Comparison of ENCODE assay signal across 12 cellular contexts in the genomic region with DNA sequence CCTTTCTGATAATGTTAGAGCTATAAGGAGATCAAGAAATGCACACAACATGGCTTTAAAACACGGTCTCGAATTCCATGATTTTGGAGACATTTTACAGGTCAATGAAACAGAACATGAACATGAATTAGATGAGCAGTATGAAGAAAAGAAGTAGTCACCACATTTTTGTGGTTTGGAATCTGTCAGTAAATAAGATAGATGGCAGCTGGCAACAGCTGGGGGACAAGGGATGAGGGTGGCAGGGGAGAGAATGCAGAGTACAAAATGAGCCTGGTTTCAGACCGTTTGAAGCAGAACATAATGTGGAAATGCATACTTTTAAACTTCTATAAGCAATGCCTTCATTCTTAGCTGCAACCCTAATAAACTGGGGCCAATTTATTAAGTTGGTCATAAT.
A peak's percentile ranks its signal among the peaks of the same experiment; 100 is the strongest.
DNase-seq lines count a peak whose midpoint lies in the region; ATAC-seq and TF ChIP-seq lines count a peak whose summit lies in the region.
"Had no signal": no experiment of that assay in that cellular context is flagged by ENCODE, and none has a peak within 500 bp of the region (broad histone marks: within the 10 kb centered on the region; RNA-seq: fewer than 3 reads in every experiment).

No MANE protein-coding gene starts in this region.

- H3K9me2 ChIP-seq in hepatocyte (replicated peaks; ENCODE audit: insufficient read depth), result no peaks in the 10 kb centered on the region

- H4K20me1 ChIP-seq in hepatocyte (ENCODE audit: insufficient read depth, poor library complexity, severe bottlenecking), result no peaks in the 10 kb centered on the region

- 46% methylated on average over 3 of the region's 3 CpGs for WGBS in hepatocyte (ENCODE audit: low lambda C conversion rate, missing lambda C conversion rate)

- TF ChIP-seq CTCF in AG10803 (conservative IDR thresholded peaks at IDR 0.05; ENCODE audit: low read length), result no peak
- no peak for TF ChIP-seq CTCF in hepatocyte (IDR thresholded peaks at IDR 0.05; ENCODE audit: poor library complexity)

- H3K4me3 ChIP-seq in AG10803 (ENCODE audit: low read length) (no peak overlapping the region), hepatocyte (no peak overlapping the region)
- H3K4me3 ChIP-seq: dorsolateral prefrontal cortex had no signal

- H3K27ac ChIP-seq in hepatocyte, result peak overlapping the region; percentile 13

- no peaks in the 10 kb centered on the region for H3K4me1 ChIP-seq in hepatocyte (ENCODE audit: insufficient read depth)

- no peak overlapping the region for H2AFZ ChIP-seq in hepatocyte

- no peaks in the 10 kb centered on the region for H3K36me3 ChIP-seq in hepatocyte (replicated peaks; ENCODE audit: insufficient read depth, low read depth)

- no peaks in the 10 kb centered on the region for H3K27me3 ChIP-seq in hepatocyte
- H3K27me3 ChIP-seq: dorsolateral prefrontal cortex had no signal

- peak overlapping the region; percentile 46 for H3K4me2 ChIP-seq in hepatocyte

- ATAC-seq in HG02610 (IDR thresholded peaks at IDR 0.05; ENCODE audit: unreplicated experiment), result peak; percentile 26
- peak; percentile 88 for ATAC-seq in SK-N-SH treated with all-trans-retinoic acid at 6 μM for 48 hours

- no peaks in the 10 kb centered on the region for H3K9me3 ChIP-seq in hepatocyte (ENCODE audit: low read depth)

- peak; percentile 78 for DNase-seq in AG10803 (ENCODE audit: low read depth)
- no peak for DNase-seq in hepatocyte (ENCODE audit: low spot score)
- DNase-seq in NCI-H345 (lab: John Stamatoyannopoulos, UW), result no peak
- no peak for DNase-seq in amygdala (lab: John Stamatoyannopoulos, UW)
- DNase-seq in HuH-7 (ENCODE audit: low spot score), result no peak
- no peak for DNase-seq in NCI-H345 treated with DMSO at 0.1 percent for 48 hours (lab: John Stamatoyannopoulos, UW; ENCODE audit: unreplicated experiment)
- DNase-seq: activated CD4-positive, CD25-positive, alpha-beta regulatory T cell treated with anti-CD3 and anti-CD28 coated beads, Interleukin-2, amount 50 U/mL, for 72 hours; activated gamma-delta T cell treated with Interleukin-2 at 50 U/mL for 16 hours; NCI-H1436 had no signal

- H3K79me2 ChIP-seq in hepatocyte, result no peaks in the 10 kb centered on the region

TF ChIP-seq in SK-N-SH treated with all-trans-retinoic acid at 6 μM for 48 hours, 23 proteins besides CTCF, POLR2A, EP300 and RAD21:
- TF ChIP-seq ZNF565 (CRISPR knock-in tag; conservative IDR thresholded peaks at IDR 0.05; ENCODE audit: low read depth) (no peak), CSDC2 (CRISPR knock-in tag; IDR thresholded peaks at IDR 0.05) (no peak), ISL1 (CRISPR knock-in tag; IDR thresholded peaks at IDR 0.05) (peak; percentile 45)
- TF ChIP-seq, protein P1, sequence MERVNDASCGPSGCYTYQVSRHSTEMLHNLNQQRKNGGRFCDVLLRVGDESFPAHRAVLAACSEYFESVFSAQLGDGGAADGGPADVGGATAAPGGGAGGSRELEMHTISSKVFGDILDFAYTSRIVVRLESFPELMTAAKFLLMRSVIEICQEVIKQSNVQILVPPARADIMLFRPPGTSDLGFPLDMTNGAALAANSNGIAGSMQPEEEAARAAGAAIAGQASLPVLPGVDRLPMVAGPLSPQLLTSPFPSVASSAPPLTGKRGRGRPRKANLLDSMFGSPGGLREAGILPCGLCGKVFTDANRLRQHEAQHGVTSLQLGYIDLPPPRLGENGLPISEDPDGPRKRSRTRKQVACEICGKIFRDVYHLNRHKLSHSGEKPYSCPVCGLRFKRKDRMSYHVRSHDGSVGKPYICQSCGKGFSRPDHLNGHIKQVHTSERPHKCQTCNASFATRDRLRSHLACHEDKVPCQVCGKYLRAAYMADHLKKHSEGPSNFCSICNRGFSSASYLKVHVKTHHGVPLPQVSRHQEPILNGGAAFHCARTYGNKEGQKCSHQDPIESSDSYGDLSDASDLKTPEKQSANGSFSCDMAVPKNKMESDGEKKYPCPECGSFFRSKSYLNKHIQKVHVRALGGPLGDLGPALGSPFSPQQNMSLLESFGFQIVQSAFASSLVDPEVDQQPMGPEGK (CRISPR knock-in tag; IDR thresholded peaks at IDR 0.05; ENCODE audit: borderline replicate concordance), result 0 out of 2 replicates have a peak, but pooled peaks have one; percentile 67
